In genomic region chr6:35730745-35731413, GRCh38 we compare ENCODE assay signal across 8 cellular contexts. TPM values are rescaled to one million over a fixed set of nuclear protein-coding genes. Genes with fewer than 3 reads are reported as not detected.
DNase-seq lines count a peak whose midpoint lies in the region; ATAC-seq and TF ChIP-seq lines count a peak whose summit lies in the region.

No MANE protein-coding gene starts in this region.

- TF ChIP-seq CTCF in GM12865 (IDR thresholded peaks at IDR 0.05; ENCODE audit: insufficient read depth, low read depth, low read length, missing control alignments) (no peak), foreskin fibroblast (IDR thresholded peaks at IDR 0.05; ENCODE audit: low read depth, low read length) (no peak), GM13976 (IDR thresholded peaks at IDR 0.05; ENCODE audit: borderline replicate concordance, control extremely low read depth, extremely low read depth, insufficient read depth, missing control alignments) (no peak)

- peak; percentile 3 for ATAC-seq in SK-N-SH treated with all-trans-retinoic acid at 6 μM for 48 hours
- no peak for ATAC-seq in GM19351 (IDR thresholded peaks at IDR 0.05; ENCODE audit: unreplicated experiment)

- DNase-seq in GM12865 (ENCODE audit: low read depth) (no peak), foreskin fibroblast (peak in 1 of 2 donors; percentile 27), skeletal muscle cell (ENCODE audit: low read depth) (no peak), GM13976 (ENCODE audit: low spot score) (no peak), mesenteric fat pad (ENCODE audit: low spot score) (no peak), NCI-H2196 (lab: John Stamatoyannopoulos, UW; ENCODE audit: unreplicated experiment) (no peak)

- in situ Hi-C loops in GM13976 (cut with MboI; ENCODE audit: low sequenced_read_pairs, unreplicated experiment) = no loop called here

- H3K4me3 ChIP-seq in GM12865 (ENCODE audit: low read depth, low read length) (peak overlapping the region; percentile 90), foreskin fibroblast (ENCODE audit: low read depth in 1 of 2, low read length in 2 of 2) (peak overlapping the region; percentile 63 to 65), skeletal muscle cell (ENCODE audit: low read depth, low read length) (peak overlapping the region; percentile 32)

TF ChIP-seq in SK-N-SH treated with all-trans-retinoic acid at 6 μM for 48 hours, 23 proteins besides CTCF, POLR2A, EP300 and RAD21:
- TF ChIP-seq TCF4 (CRISPR knock-in tag; IDR thresholded peaks at IDR 0.05; ENCODE audit: borderline replicate concordance) = no peak
- no peak for TF ChIP-seq CSRNP3 (CRISPR knock-in tag; IDR thresholded peaks at IDR 0.05)
- TF ChIP-seq ZNF8 (CRISPR knock-in tag; IDR thresholded peaks at IDR 0.05) = no peak
- no peak for TF ChIP-seq TOX (CRISPR knock-in tag; IDR thresholded peaks at IDR 0.05; ENCODE audit: borderline replicate concordance)
- TF ChIP-seq ISL1 (CRISPR knock-in tag; IDR thresholded peaks at IDR 0.05) = no peak
- no peak for TF ChIP-seq ZNF70 (CRISPR knock-in tag; IDR thresholded peaks at IDR 0.05)
- TF ChIP-seq GLIS3 (CRISPR knock-in tag; IDR thresholded peaks at IDR 0.05) = no peak
- TF ChIP-seq PATZ1 (CRISPR knock-in tag; IDR thresholded peaks at IDR 0.05; ENCODE audit: borderline replicate concordance) = no peak
- TF ChIP-seq RARB (CRISPR knock-in tag; IDR thresholded peaks at IDR 0.05) = no peak
- no peak for TF ChIP-seq ZFP3 (CRISPR knock-in tag; IDR thresholded peaks at IDR 0.05)
- no peak for TF ChIP-seq CSDC2 (CRISPR knock-in tag; IDR thresholded peaks at IDR 0.05)
- no peak for TF ChIP-seq ESRRG (CRISPR knock-in tag; IDR thresholded peaks at IDR 0.05)
- TF ChIP-seq, protein P1, sequence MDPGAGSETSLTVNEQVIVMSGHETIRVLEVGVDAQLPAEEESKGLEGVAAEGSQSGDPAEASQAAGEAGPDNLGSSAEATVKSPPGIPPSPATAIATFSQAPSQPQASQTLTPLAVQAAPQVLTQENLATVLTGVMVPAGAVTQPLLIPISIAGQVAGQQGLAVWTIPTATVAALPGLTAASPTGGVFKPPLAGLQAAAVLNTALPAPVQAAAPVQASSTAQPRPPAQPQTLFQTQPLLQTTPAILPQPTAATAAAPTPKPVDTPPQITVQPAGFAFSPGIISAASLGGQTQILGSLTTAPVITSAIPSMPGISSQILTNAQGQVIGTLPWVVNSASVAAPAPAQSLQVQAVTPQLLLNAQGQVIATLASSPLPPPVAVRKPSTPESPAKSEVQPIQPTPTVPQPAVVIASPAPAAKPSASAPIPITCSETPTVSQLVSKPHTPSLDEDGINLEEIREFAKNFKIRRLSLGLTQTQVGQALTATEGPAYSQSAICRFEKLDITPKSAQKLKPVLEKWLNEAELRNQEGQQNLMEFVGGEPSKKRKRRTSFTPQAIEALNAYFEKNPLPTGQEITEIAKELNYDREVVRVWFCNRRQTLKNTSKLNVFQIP (CRISPR knock-in tag; IDR thresholded peaks at IDR 0.05; ENCODE audit: borderline replicate concordance, low read depth) = no peak
- TF ChIP-seq ZC3H10 (CRISPR knock-in tag; IDR thresholded peaks at IDR 0.05) = no peak
- no peak for TF ChIP-seq TSHZ2 (CRISPR knock-in tag; IDR thresholded peaks at IDR 0.05)
- no peak for TF ChIP-seq OSR1 (CRISPR knock-in tag; IDR thresholded peaks at IDR 0.05)
- TF ChIP-seq ARNTL (CRISPR knock-in tag; IDR thresholded peaks at IDR 0.05; ENCODE audit: borderline replicate concordance, low read depth) = no peak
- no peak for TF ChIP-seq ZFP30 (CRISPR knock-in tag; IDR thresholded peaks at IDR 0.05)
TF ChIP-seq in SK-N-SH treated with all-trans-retinoic acid at 6 μM for 48 hours: peak in this region for 0.

RNA-seq across cellular contexts. Expression of gene ARMC12, which starts 6.0 kb away (rescaled TPM):
- total RNA-seq in mesenteric fat pad = 0.58 TPM

RNA-seq across cellular contexts. Expression of gene FKBP5, which starts 42.2 kb away (rescaled TPM):
- total RNA-seq in mesenteric fat pad = 212 TPM

RNA-seq across cellular contexts. Expression of gene CLPSL2, which starts 45.5 kb away (rescaled TPM):
- not detected for total RNA-seq in mesenteric fat pad

RNA-seq across cellular contexts. Expression of gene CLPSL1, which starts 49.9 kb away (rescaled TPM):
- not detected for total RNA-seq in mesenteric fat pad

Comparison
In these comparisons a context has a peak if more than half of its experiments do, and no peak if none do; other contexts are left out.
1. H3K4me3 ChIP-seq: peak in every context shown above with its lines; median percentile 90 in GM12865; 64 in foreskin fibroblast; 32 in skeletal muscle cell.